Comparison of ENCODE assay signal across 8 cellular contexts in the genomic region with DNA sequence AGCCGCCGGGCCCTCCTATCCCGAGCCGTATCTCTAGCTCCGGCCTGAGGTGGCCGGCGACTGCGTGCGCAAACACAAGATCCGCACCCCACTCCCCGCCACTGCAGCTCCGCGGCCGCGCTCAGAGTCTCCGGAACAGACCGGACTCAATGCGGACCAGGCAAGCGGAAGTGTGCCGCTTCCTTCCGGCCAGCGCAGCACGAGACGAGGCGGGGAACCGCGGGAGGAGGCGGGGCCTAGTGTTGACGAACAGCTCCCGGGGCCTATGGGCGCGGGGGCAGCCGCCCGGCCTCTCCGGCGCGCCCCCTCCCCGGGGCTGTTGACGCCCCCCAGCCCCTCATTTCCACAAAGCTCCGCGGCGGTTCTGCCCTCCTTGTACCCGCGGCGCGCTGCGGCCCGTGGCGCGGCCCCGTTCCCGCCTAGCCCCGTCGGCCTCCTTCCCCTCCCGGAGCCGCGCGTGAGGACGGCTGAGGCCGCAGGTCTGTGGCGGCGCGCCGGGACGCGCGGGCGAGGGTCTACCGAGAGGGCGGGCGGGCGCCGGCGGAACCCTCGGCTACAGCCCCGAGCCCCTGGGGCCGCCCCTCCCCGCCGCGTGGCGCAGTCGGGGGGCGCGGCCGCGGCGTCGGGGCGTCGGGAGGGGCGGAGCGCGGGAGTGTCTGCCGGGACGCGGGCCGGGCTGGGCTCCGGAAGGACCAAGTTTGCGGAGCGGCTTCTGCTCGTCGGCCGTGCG. TPM values are rescaled to one million over a fixed set of nuclear protein-coding genes. Genes with fewer than 3 reads are reported as not detected.
DNase-seq lines count a peak whose midpoint lies in the region; ATAC-seq and TF ChIP-seq lines count a peak whose summit lies in the region.

A gene with protein sequence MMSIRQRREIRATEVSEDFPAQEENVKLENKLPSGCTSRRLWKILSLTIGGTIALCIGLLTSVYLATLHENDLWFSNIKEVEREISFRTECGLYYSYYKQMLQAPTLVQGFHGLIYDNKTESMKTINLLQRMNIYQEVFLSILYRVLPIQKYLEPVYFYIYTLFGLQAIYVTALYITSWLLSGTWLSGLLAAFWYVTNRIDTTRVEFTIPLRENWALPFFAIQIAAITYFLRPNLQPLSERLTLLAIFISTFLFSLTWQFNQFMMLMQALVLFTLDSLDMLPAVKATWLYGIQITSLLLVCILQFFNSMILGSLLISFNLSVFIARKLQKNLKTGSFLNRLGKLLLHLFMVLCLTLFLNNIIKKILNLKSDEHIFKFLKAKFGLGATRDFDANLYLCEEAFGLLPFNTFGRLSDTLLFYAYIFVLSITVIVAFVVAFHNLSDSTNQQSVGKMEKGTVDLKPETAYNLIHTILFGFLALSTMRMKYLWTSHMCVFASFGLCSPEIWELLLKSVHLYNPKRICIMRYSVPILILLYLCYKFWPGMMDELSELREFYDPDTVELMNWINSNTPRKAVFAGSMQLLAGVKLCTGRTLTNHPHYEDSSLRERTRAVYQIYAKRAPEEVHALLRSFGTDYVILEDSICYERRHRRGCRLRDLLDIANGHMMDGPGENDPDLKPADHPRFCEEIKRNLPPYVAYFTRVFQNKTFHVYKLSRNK (plus strand): TSS at position 340 of the 730 bp plus-strand sequence. CDS start 2,484 bp downstream, outside the sequence.

- H2AK5ac ChIP-seq in IMR-90 (ENCODE audit: low read depth, low read length) = peak within 1 kb of the TSS; percentile 73

- H2BK15ac ChIP-seq in IMR-90 (ENCODE audit: low read depth, low read length) = no peak within 1 kb of the TSS

- CTCF ChIA-PET in IMR-90 (lab: Yijun Ruan, JAX) = interaction anchor here (0.9 kb wide), 1 partner anchor 48 kb away, joined by 6 read pairs; no protein-coding TSS in a partner anchor

- peak within 1 kb of the TSS; percentile 98 for H3K14ac ChIP-seq in IMR-90 (replicated peaks; ENCODE audit: low read depth, low read length)

- peak; percentile 95 for ATAC-seq in GM21529 (IDR thresholded peaks at IDR 0.05; ENCODE audit: unreplicated experiment)
- peak; percentile 95 for ATAC-seq in IMR-90 (ENCODE audit: low read depth)

- peak within 1 kb of the TSS; percentile 96 for H3K4ac ChIP-seq in IMR-90 (ENCODE audit: low read depth, low read length)

- no peaks in the 10 kb centered on the region for H3K9me3 ChIP-seq in IMR-90 (ENCODE audit: control insufficient read depth, insufficient read depth, low read length)

- H3K4me3 ChIP-seq in IMR-90 (ENCODE audit: insufficient read depth, low read depth, low read length) = peak within 1 kb of the TSS; percentile 82

- peak within 1 kb of the TSS; percentile 96 for H3K27ac ChIP-seq in IMR-90 (ENCODE audit: insufficient read depth, low read length)

- dilution Hi-C loops in IMR-90 (cut with HindIII; ENCODE audit: low sequenced_read_pairs, unreplicated experiment) = no loop called here

- peaks cover 5% of the 10 kb centered on the region for H3K36me3 ChIP-seq in IMR-90 (ENCODE audit: control insufficient read depth, insufficient read depth, low read length)

- H2AFZ ChIP-seq in IMR-90 (replicated peaks; ENCODE audit: low read length, poor library complexity) = peak within 1 kb of the TSS; percentile 99

- H3K4me1 ChIP-seq in IMR-90 (ENCODE audit: control insufficient read depth, insufficient read depth, low read length) = peaks cover 6% of the 10 kb centered on the region

- TF ChIP-seq POLR2A in IMR-90 (IDR thresholded peaks at IDR 0.05; ENCODE audit: low read depth, low read length) (peak; percentile 93), erythroblast (IDR thresholded peaks at IDR 0.05; ENCODE audit: low read length) (peak; percentile 92)

- peaks cover 11% of the 10 kb centered on the region for H3K9me1 ChIP-seq in IMR-90 (ENCODE audit: insufficient read depth, low read length)

- no peak for TF ChIP-seq RAD21 in IMR-90 (IDR thresholded peaks at IDR 0.05; ENCODE audit: low read length)

- 0 out of 2 replicates have a peak within 1 kb of the TSS, but pooled peaks have one; percentile 9 for H2BK20ac ChIP-seq in IMR-90 (ENCODE audit: low read depth, low read length)

- H3K56ac ChIP-seq in IMR-90 (ENCODE audit: extremely low read depth, insufficient read depth, low read length) = peak within 1 kb of the TSS; percentile 90

- intact Hi-C loops in IMR-90 (cut with micrococcal nuclease) = loop anchor here (1.0 to 5.0 kb wide), 3 partner anchors 32 to 1183 kb away; no protein-coding TSS in a partner anchor

- H3K18ac ChIP-seq in IMR-90 (ENCODE audit: low read depth, low read length) = peak within 1 kb of the TSS; percentile 59; the same call in 1 of the 2 replicates

- H3K4me2 ChIP-seq in IMR-90 (ENCODE audit: low read depth, low read length) = peak within 1 kb of the TSS; percentile 89

- H4K8ac ChIP-seq in IMR-90 (ENCODE audit: low read depth in 2 of 2, low read length in 2 of 2) = peak within 1 kb of the TSS; percentile 82 to 97

- peak within 1 kb of the TSS; percentile 72; the same call in 1 of the 2 replicates for H2BK120ac ChIP-seq in IMR-90 (ENCODE audit: low read depth, low read length)

- H3K27me3 ChIP-seq in IMR-90 (ENCODE audit: control insufficient read depth, insufficient read depth, low read length) = no peaks in the 10 kb centered on the region

- H2BK5ac ChIP-seq in IMR-90 (ENCODE audit: low read depth, low read length, poor library complexity, severe bottlenecking) = peak within 1 kb of the TSS; percentile 97

- peak within 1 kb of the TSS; percentile 99 for H2AK9ac ChIP-seq in IMR-90 (replicated peaks; ENCODE audit: low read depth, low read length, poor library complexity)

- peak; percentile 76 for DNase-seq in DMS153 treated with DMSO at 0.1 percent for 48 hours (lab: John Stamatoyannopoulos, UW; ENCODE audit: unreplicated experiment)
- DNase-seq in IMR-90 = peak; percentile 91
- DNase-seq in OCI-M2 (lab: John Stamatoyannopoulos, UW; ENCODE audit: unreplicated experiment) = peak; percentile 96
- DNase-seq in activated T-cell treated with anti-CD3 and anti-CD28 coated beads, Interleukin-2, amount 50 U/mL, for 1 hour = peak; percentile 91
- peak; percentile 94 to 95 for DNase-seq in erythroblast (lab: John Stamatoyannopoulos, UW)
- peak; percentile 95 for DNase-seq in mucosa of gallbladder (ENCODE audit: low spot score)
- peak; percentile 90 for DNase-seq in stimulated activated CD8-positive, alpha-beta memory T cell treated with anti-CD3 and anti-CD28 coated beads, Interleukin-4, amount 100 ng/mL, for 24 hours (ENCODE audit: low read depth)

- no TSS peak for BruUV-seq in IMR-90 (replicated peaks; lab: Mats Ljungman, UMichigan)

- POLR2A ChIA-PET in IMR-90 (lab: Charles Lee; ENCODE audit: unreplicated experiment) = interaction anchor here (0.6 to 1.0 kb wide), 3 partner anchors 17 to 1270 kb away, joined by 3 read pairs; a partner anchor contains a TSS

- H3K79me1 ChIP-seq in IMR-90 (ENCODE audit: low read depth in 1 of 2, low read length in 2 of 2) = peaks cover 27 to 60% of the 10 kb centered on the region in 2 experiments

- H3K9ac ChIP-seq in IMR-90 (ENCODE audit: low read depth, low read length) = peak within 1 kb of the TSS; percentile 93

- peak within 1 kb of the TSS; percentile 91 for H3K23ac ChIP-seq in IMR-90 (ENCODE audit: low read depth, low read length)

- H4K91ac ChIP-seq in IMR-90 (ENCODE audit: insufficient read depth, low read depth, low read length) = peak within 1 kb of the TSS; percentile 90

- peak within 1 kb of the TSS; percentile 65 for H4K5ac ChIP-seq in IMR-90 (ENCODE audit: low read depth, low read length)

- peaks cover 5% of the 10 kb centered on the region; the same call in 1 of the 2 replicates for H4K20me1 ChIP-seq in IMR-90 (ENCODE audit: insufficient read depth, low read length)

- TF ChIP-seq CTCF in IMR-90 (conservative IDR thresholded peaks at IDR 0.05; ENCODE audit: low read depth, low read length) = no peak

- 0% methylated on average over 58 of the region's 104 CpGs; no CpG with 5 or more reads in 1 of the 2 experiments for WGBS in IMR-90 (ENCODE audit: extremely low coverage in 2 of 2, insufficient read length in 1 of 2), 2 experiments

- in situ Hi-C loops in IMR-90 (cut with MboI; ENCODE audit: low sequenced_read_pairs) = no loop called here

TF ChIP-seq in IMR-90, 13 proteins besides CTCF, POLR2A, EP300 and RAD21 (continues in another document):
- TF ChIP-seq FOS (IDR thresholded peaks at IDR 0.05; ENCODE audit: low read depth, low read length) (no peak), RFX5 (IDR thresholded peaks at IDR 0.05; ENCODE audit: low read depth, low read length) (no peak), SMC3 (IDR thresholded peaks at IDR 0.05; ENCODE audit: low read depth, low read length) (no peak), CEBPB (IDR thresholded peaks at IDR 0.05; ENCODE audit: low read depth, low read length) (no peak), MXI1 (IDR thresholded peaks at IDR 0.05; ENCODE audit: borderline replicate concordance, low read depth, low read length) (peak; percentile 67), MAFK (IDR thresholded peaks at IDR 0.05; ENCODE audit: low read depth, low read length) (no peak), CHD1 (IDR thresholded peaks at IDR 0.05; ENCODE audit: low read depth, low read length) (no peak), RCOR1 (IDR thresholded peaks at IDR 0.05; ENCODE audit: insufficient replicate concordance, low read length) (no peak), NFE2L2 (IDR thresholded peaks at IDR 0.05; ENCODE audit: low read depth, low read length) (no peak), MAZ (IDR thresholded peaks at IDR 0.05; ENCODE audit: borderline replicate concordance, low read depth, low read length) (peak; percentile 47; the same call in 1 of the 2 replicates), BHLHE40 (IDR thresholded peaks at IDR 0.05; ENCODE audit: low read depth, low read length) (peak; percentile 100)
- TF ChIP-seq, protein P1, sequence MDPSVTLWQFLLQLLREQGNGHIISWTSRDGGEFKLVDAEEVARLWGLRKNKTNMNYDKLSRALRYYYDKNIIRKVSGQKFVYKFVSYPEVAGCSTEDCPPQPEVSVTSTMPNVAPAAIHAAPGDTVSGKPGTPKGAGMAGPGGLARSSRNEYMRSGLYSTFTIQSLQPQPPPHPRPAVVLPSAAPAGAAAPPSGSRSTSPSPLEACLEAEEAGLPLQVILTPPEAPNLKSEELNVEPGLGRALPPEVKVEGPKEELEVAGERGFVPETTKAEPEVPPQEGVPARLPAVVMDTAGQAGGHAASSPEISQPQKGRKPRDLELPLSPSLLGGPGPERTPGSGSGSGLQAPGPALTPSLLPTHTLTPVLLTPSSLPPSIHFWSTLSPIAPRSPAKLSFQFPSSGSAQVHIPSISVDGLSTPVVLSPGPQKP (IDR thresholded peaks at IDR 0.05; ENCODE audit: borderline replicate concordance, low read depth, low read length) = no peak; the same call in 1 of the 2 replicates

RNA-seq across cellular contexts. Expression of the gene that starts here (rescaled TPM):
- total RNA-seq in IMR-90 (2012; rRNA removed) = 29.6 and 36.4 TPM in 2 replicates
- polyA plus RNA-seq in IMR-90 (2012; rRNA removed) = 33.2 and 36.5 TPM in 2 replicates
- polyA plus RNA-seq in IMR-90 (2012; cell fraction: cytosol; rRNA removed) = 23.2 and 23.4 TPM in 2 replicates
- 125 and 193 TPM in 2 replicates for polyA plus RNA-seq in IMR-90 (2012; cell fraction: nucleus; rRNA removed; ENCODE audit: low replicate concordance)
- 17.8 TPM for total RNA-seq in mucosa of gallbladder

Comparison
In these comparisons a context has a peak if more than half of its experiments do, and no peak if none do; other contexts are left out.
1. Peak in every context shown above with its lines: DNase-seq, ATAC-seq, H3K4me3 ChIP-seq and H3K27ac ChIP-seq.